In genomic region chr3:195522254-195523023, GRCh38 we compare ENCODE assay signal across 8 cellular contexts. TPM values are rescaled to one million over a fixed set of nuclear protein-coding genes. Genes with fewer than 3 reads are reported as not detected.
DNase-seq lines count a peak whose midpoint lies in the region; ATAC-seq, FAIRE-seq and TF ChIP-seq lines count a peak whose summit lies in the region.

No MANE protein-coding gene starts in this region.

- TF ChIP-seq CTCF in GM12872 (IDR thresholded peaks at IDR 0.05; ENCODE audit: insufficient read depth, low read depth, low read length) (peak; percentile 41; the same call in 2 of the 3 replicates), K562 (IDR thresholded peaks at IDR 0.05 in 2 of 3, conservative IDR thresholded peaks at IDR 0.05 in 1 of 3; ENCODE audit: insufficient read depth in 2 of 3, low read depth in 1 of 3, low read length in 3 of 3) (peak; percentile 38 to 78 (median 48); a peak in 3 of 6 replicates), left lung (IDR thresholded peaks at IDR 0.05) (peak; percentile 75 to 77)

- no peak for TF ChIP-seq EP300 in K562 (IDR thresholded peaks at IDR 0.05; ENCODE audit: low read length)

- peaks cover 37% of the 10 kb centered on the region; the same call in 2 of the 3 replicates for H3K36me3 ChIP-seq in K562 (ENCODE audit: control insufficient read depth, insufficient read depth, low read length)
- H3K36me3 ChIP-seq in left lung: peaks cover 0 to 62% of the 10 kb centered on the region in 2 donors

- FAIRE-seq in K562 (lab: Jason Lieb, UNC): peak; percentile 63

- CTCF ChIA-PET in K562 (lab: Yijun Ruan, JAX; ENCODE audit: low intra/inter-chr PET ratio): interaction anchor here (0.6 to 4.9 kb wide), 6 partner anchors 8 to 840 kb away, joined by 3 to 112 read pairs (median 4); partner anchors contain the start of gene XXYLT1

- no peak for ATAC-seq in K562
- peak; percentile 54 for ATAC-seq in left lung
- no peak for ATAC-seq in GM21367 (IDR thresholded peaks at IDR 0.05; ENCODE audit: unreplicated experiment)
- no peak for ATAC-seq in GM18861 (IDR thresholded peaks at IDR 0.05; ENCODE audit: unreplicated experiment)

- H3K4me1 ChIP-seq in K562 (replicated peaks in 1 of 2; ENCODE audit: control insufficient read depth in 2 of 2, insufficient read depth in 2 of 2, low read length in 2 of 2) (peaks cover 4 to 5% of the 10 kb centered on the region in 2 experiments; a peak in 1 of 5 replicates), left lung (no peaks in the 10 kb centered on the region)

- in situ Hi-C loops in K562 (cut with MboI): loop anchor here (5.0 to 10.0 kb wide), 2 partner anchors 250 to 838 kb away; partner anchors contain the start of genes FAM43A and XXYLT1

- intact Hi-C loops in K562 (cut with micrococcal nuclease): loop anchor here (1.0 to 10.0 kb wide), 3 partner anchors 78 to 840 kb away; partner anchors contain the start of genes ACAP2 and XXYLT1
- intact Hi-C loops in left lung (cut with DNase I): loop anchor here in 1 of 2 donors (10.0 kb wide), 1 partner anchor 248 kb away; the partner anchor contains the start of gene XXYLT1

- H3K27ac ChIP-seq in K562 (ENCODE audit: extremely low read depth, low read depth, low read length) (no peak overlapping the region), left lung (no peak overlapping the region)

- POLR2A ChIA-PET in K562 (lab: Yijun Ruan, JAX): no interaction called here

- no peak overlapping the region for H3K4me3 ChIP-seq in K562
- H3K4me3 ChIP-seq in left lung: no peak overlapping the region

- H3K9me3 ChIP-seq in K562 (replicated peaks; ENCODE audit: control insufficient read depth, insufficient read depth, low read depth, low read length) (no peaks in the 10 kb centered on the region), left lung (no peaks in the 10 kb centered on the region)

- no peaks in the 10 kb centered on the region for H3K9me1 ChIP-seq in K562 (ENCODE audit: control insufficient read depth, insufficient read depth, low read length)

- DNase-seq in AML-193 (lab: John Stamatoyannopoulos, UW) (peak; percentile 57 to 67), NCI-H2196 treated with DMSO at 0.1 percent for 48 hours (lab: John Stamatoyannopoulos, UW; ENCODE audit: unreplicated experiment) (peak; percentile 59), K562 (ENCODE audit: extremely low read depth in 1 of 4, low spot score in 3 of 4) (peak; percentile 25 to 51 (median 42)), left lung (no peak), UCSD-AML1 (lab: John Stamatoyannopoulos, UW; ENCODE audit: unreplicated experiment) (no peak)

- H2AFZ ChIP-seq in K562 (ENCODE audit: low read depth, low read length): no peak overlapping the region

- no TSS peak for BruUV-seq in K562 (replicated peaks; lab: Mats Ljungman, UMichigan)

- WGBS in K562 (ENCODE audit: insufficient coverage, low coverage, missing lambda C conversion rate): 51% methylated on average over 6 of the region's 6 CpGs

- H3K27me3 ChIP-seq in K562 (ENCODE audit: control insufficient read depth in 2 of 2, insufficient read depth in 2 of 2, low read length in 2 of 2) (no peaks in the 10 kb centered on the region), left lung (no peaks in the 10 kb centered on the region)

- TF ChIP-seq POLR2A in K562 (conservative IDR thresholded peaks at IDR 0.05): no peak

- peak; percentile 90 to 92 for TF ChIP-seq RAD21 in K562 (CRISPR knock-in tag; conservative IDR thresholded peaks at IDR 0.05 in 1 of 2, IDR thresholded peaks at IDR 0.05 in 1 of 2)

- H3K79me2 ChIP-seq in K562 (ENCODE audit: control insufficient read depth, insufficient read depth, low read length): peaks cover 2% of the 10 kb centered on the region; the same call in 1 of the 3 replicates

- H4K20me1 ChIP-seq in K562 (replicated peaks; ENCODE audit: control insufficient read depth, insufficient read depth, low read length): no peaks in the 10 kb centered on the region

- H3K4me2 ChIP-seq in K562 (ENCODE audit: insufficient read depth, low read length): no peak overlapping the region

- no peak overlapping the region for H3K9ac ChIP-seq in K562 (ENCODE audit: insufficient read depth in 1 of 2, low read depth in 2 of 2, low read length in 2 of 2)

TF ChIP-seq in K562, 482 proteins besides CTCF, POLR2A, EP300 and RAD21 (continues in another document):
- TF ChIP-seq CREBBP (IDR thresholded peaks at IDR 0.05; ENCODE audit: low read depth, low read length) (no peak), STAG1 (CRISPR knock-in tag; IDR thresholded peaks at IDR 0.05; ENCODE audit: borderline replicate concordance) (no peak), SNRNP70 (optimal IDR thresholded peaks at IDR 0.05; ENCODE audit: low read depth, low read length) (no peak), SRSF7 (optimal IDR thresholded peaks at IDR 0.05; ENCODE audit: low read depth, low read length) (no peak), EP400 (IDR thresholded peaks at IDR 0.05) (0 out of 2 replicates have a peak, but pooled peaks have one; percentile 22), MNT (conservative IDR thresholded peaks at IDR 0.05) (no peak), ARID2 (IDR thresholded peaks at IDR 0.05) (0 out of 2 replicates have a peak, but pooled peaks have one; percentile 25), ZNF717 (CRISPR knock-in tag; IDR thresholded peaks at IDR 0.05) (no peak), SMC3 (conservative IDR thresholded peaks at IDR 0.05; ENCODE audit: insufficient read depth, low read depth, low read length) (peak; percentile 65), HMGN3 (IDR thresholded peaks at IDR 0.05; ENCODE audit: borderline replicate concordance, extremely low read depth, insufficient read length, low read depth, low read length) (no peak), POLR2H (tag; IDR thresholded peaks at IDR 0.05; ENCODE audit: low read depth) (peak; percentile 54; the same call in 1 of the 2 replicates), ZNF124 (CRISPR knock-in tag; IDR thresholded peaks at IDR 0.05) (no peak), ZNF24 (IDR thresholded peaks at IDR 0.05) (peak; percentile 36; the same call in 1 of the 2 replicates), ZNF263 (CRISPR knock-in tag; IDR thresholded peaks at IDR 0.05; ENCODE audit: borderline replicate concordance) (no peak), HNRNPLL (IDR thresholded peaks at IDR 0.05; ENCODE audit: low read depth, low read length, poor library complexity, severe bottlenecking) (no peak), ZNF277 (CRISPR knock-in tag; IDR thresholded peaks at IDR 0.05; ENCODE audit: borderline replicate concordance) (no peak), TEAD2 (tag; IDR thresholded peaks at IDR 0.05) (no peak), CSDE1 (IDR thresholded peaks at IDR 0.05) (0 out of 4 replicates have a peak, but pooled peaks of 1 of the 2 experiments have one; percentile 23)

RNA-seq across cellular contexts. Expression of gene PPP1R2, which starts 20.7 kb away (rescaled TPM):
- 24.1 and 28.1 TPM in 2 replicates for total RNA-seq in K562 (2011; cell fraction: chromatin; rRNA removed; ENCODE audit: low replicate concordance)
- 30.3 and 30.7 TPM in 2 replicates for total RNA-seq in K562 (2011; cell fraction: nucleolus; rRNA removed)
- total RNA-seq in K562 (2011; cell fraction: nucleoplasm; rRNA removed): 19.5 and 31.0 TPM in 2 replicates
- total RNA-seq in K562 (2014; rRNA removed): 115 and 196 TPM in 2 replicates
- 42.4 and 43.6 TPM in 2 replicates for total RNA-seq in K562 (2014; rRNA removed; fragmentation: Illumina TruSeq; extraction: Trizol)
- total RNA-seq in K562 (2015; rRNA removed; fragmentation: Illumina TruSeq; extraction: Trizol): 38.0 and 51.0 TPM in 2 replicates
- total RNA-seq in K562 (2021): 40.3 and 43.1 TPM in 2 replicates
- 29.9 and 46.0 TPM in 2 replicates for polyA plus RNA-seq in K562 (2011; rRNA removed)
- 13.0 and 36.8 TPM in 2 replicates for polyA plus RNA-seq in K562 (2011; cell fraction: cytosol; rRNA removed)
- polyA plus RNA-seq in K562 (2011; cell fraction: nucleus; rRNA removed): 22.0 and 35.1 TPM in 2 replicates
- 19.6 and 48.2 TPM in 2 replicates for polyA plus RNA-seq in K562 (2012)
- polyA plus RNA-seq in K562 (2014; fragmentation: Illumina TruSeq; extraction: Trizol): 27.1 and 33.6 TPM in 2 replicates
- 10 to 100 TPM in 1 of 2 experiments, 1 to 10 TPM in 1; 9.4 to 10.5 TPM for polyA plus RNA-seq in K562 (2014; fragmentation: Nextera tagmentation; extraction: Ambion mirVana)
- polyA plus RNA-seq in K562 (2014; rRNA removed): 18.7 and 19.9 TPM in 2 replicates
- 65.6 and 72.0 TPM in 2 replicates for polyA minus RNA-seq in K562 (2011; rRNA and poly(A)+ RNA removed)
- polyA minus RNA-seq in K562 (2011; cell fraction: cytosol; rRNA and poly(A)+ RNA removed): 34.6 and 47.6 TPM in 2 replicates
- 29.4 and 35.7 TPM in 2 replicates for polyA minus RNA-seq in K562 (2011; cell fraction: nucleus; rRNA and poly(A)+ RNA removed)
- total RNA-seq in left lung: 10 to 100 TPM; 39.0 to 44.9 TPM

Comparison
In these comparisons a context has a peak if more than half of its experiments do, and no peak if none do; other contexts are left out.
1. DNase-seq: peak in AML-193 (2 of 2), NCI-H2196 treated with DMSO at 0.1 percent for 48 hours (single experiment) and K562 (4 of 4); none in left lung (0 of 2) and UCSD-AML1 (single experiment).
2. Peak in every context shown above with its lines, with median percentiles within 50 percentile points of each other: CTCF ChIP-seq.